ENCODE assay signal across 1 cellular context in the genomic region with DNA sequence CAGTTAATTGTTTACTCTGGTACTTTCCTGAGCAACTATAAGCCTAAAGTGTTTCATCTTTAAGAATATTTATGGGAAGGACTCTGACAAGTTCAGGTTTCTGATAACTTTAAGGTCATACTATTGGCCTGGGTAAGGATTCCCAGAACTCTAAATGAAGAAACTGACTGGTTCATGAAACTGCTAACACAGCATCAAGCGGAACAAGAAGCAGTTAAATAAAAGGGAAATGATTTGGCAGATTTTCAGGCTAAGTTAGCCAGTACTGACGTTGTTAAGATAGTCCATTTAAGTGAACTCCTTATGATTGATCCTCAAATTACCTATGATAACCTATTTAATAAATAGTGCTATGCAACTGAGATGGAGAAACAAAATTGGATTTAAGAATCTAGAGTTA.
TF ChIP-seq lines count a peak whose summit lies in the region.

No MANE protein-coding gene starts in this region.

TF ChIP-seq in K562, 482 proteins besides CTCF, POLR2A, EP300 and RAD21 (continued from another document and continues in another):
- TF ChIP-seq, protein P1, sequence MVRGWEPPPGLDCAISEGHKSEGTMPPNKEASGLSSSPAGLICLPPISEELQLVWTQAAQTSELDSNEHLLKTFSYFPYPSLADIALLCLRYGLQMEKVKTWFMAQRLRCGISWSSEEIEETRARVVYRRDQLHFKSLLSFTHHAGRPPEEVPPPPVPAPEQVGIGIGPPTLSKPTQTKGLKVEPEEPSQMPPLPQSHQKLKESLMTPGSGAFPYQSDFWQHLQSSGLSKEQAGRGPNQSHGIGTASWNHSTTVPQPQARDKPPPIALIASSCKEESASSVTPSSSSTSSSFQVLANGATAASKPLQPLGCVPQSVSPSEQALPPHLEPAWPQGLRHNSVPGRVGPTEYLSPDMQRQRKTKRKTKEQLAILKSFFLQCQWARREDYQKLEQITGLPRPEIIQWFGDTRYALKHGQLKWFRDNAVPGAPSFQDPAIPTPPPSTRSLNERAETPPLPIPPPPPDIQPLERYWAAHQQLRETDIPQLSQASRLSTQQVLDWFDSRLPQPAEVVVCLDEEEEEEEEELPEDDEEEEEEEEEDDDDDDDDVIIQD (CRISPR knock-in tag; IDR thresholded peaks at IDR 0.05): no peak
- TF ChIP-seq, protein P2, sequence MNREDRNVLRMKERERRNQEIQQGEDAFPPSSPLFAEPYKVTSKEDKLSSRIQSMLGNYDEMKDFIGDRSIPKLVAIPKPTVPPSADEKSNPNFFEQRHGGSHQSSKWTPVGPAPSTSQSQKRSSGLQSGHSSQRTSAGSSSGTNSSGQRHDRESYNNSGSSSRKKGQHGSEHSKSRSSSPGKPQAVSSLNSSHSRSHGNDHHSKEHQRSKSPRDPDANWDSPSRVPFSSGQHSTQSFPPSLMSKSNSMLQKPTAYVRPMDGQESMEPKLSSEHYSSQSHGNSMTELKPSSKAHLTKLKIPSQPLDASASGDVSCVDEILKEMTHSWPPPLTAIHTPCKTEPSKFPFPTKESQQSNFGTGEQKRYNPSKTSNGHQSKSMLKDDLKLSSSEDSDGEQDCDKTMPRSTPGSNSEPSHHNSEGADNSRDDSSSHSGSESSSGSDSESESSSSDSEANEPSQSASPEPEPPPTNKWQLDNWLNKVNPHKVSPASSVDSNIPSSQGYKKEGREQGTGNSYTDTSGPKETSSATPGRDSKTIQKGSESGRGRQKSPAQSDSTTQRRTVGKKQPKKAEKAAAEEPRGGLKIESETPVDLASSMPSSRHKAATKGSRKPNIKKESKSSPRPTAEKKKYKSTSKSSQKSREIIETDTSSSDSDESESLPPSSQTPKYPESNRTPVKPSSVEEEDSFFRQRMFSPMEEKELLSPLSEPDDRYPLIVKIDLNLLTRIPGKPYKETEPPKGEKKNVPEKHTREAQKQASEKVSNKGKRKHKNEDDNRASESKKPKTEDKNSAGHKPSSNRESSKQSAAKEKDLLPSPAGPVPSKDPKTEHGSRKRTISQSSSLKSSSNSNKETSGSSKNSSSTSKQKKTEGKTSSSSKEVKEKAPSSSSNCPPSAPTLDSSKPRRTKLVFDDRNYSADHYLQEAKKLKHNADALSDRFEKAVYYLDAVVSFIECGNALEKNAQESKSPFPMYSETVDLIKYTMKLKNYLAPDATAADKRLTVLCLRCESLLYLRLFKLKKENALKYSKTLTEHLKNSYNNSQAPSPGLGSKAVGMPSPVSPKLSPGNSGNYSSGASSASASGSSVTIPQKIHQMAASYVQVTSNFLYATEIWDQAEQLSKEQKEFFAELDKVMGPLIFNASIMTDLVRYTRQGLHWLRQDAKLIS (CRISPR knock-in tag; IDR thresholded peaks at IDR 0.05): no peak
- TF ChIP-seq KLF6 (CRISPR knock-in tag; IDR thresholded peaks at IDR 0.05; ENCODE audit: borderline replicate concordance): no peak
- TF ChIP-seq, protein P3, sequence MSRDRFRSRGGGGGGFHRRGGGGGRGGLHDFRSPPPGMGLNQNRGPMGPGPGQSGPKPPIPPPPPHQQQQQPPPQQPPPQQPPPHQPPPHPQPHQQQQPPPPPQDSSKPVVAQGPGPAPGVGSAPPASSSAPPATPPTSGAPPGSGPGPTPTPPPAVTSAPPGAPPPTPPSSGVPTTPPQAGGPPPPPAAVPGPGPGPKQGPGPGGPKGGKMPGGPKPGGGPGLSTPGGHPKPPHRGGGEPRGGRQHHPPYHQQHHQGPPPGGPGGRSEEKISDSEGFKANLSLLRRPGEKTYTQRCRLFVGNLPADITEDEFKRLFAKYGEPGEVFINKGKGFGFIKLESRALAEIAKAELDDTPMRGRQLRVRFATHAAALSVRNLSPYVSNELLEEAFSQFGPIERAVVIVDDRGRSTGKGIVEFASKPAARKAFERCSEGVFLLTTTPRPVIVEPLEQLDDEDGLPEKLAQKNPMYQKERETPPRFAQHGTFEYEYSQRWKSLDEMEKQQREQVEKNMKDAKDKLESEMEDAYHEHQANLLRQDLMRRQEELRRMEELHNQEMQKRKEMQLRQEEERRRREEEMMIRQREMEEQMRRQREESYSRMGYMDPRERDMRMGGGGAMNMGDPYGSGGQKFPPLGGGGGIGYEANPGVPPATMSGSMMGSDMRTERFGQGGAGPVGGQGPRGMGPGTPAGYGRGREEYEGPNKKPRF (IDR thresholded peaks at IDR 0.05; ENCODE audit: low read depth, low read length): no peak
- TF ChIP-seq, protein P4, sequence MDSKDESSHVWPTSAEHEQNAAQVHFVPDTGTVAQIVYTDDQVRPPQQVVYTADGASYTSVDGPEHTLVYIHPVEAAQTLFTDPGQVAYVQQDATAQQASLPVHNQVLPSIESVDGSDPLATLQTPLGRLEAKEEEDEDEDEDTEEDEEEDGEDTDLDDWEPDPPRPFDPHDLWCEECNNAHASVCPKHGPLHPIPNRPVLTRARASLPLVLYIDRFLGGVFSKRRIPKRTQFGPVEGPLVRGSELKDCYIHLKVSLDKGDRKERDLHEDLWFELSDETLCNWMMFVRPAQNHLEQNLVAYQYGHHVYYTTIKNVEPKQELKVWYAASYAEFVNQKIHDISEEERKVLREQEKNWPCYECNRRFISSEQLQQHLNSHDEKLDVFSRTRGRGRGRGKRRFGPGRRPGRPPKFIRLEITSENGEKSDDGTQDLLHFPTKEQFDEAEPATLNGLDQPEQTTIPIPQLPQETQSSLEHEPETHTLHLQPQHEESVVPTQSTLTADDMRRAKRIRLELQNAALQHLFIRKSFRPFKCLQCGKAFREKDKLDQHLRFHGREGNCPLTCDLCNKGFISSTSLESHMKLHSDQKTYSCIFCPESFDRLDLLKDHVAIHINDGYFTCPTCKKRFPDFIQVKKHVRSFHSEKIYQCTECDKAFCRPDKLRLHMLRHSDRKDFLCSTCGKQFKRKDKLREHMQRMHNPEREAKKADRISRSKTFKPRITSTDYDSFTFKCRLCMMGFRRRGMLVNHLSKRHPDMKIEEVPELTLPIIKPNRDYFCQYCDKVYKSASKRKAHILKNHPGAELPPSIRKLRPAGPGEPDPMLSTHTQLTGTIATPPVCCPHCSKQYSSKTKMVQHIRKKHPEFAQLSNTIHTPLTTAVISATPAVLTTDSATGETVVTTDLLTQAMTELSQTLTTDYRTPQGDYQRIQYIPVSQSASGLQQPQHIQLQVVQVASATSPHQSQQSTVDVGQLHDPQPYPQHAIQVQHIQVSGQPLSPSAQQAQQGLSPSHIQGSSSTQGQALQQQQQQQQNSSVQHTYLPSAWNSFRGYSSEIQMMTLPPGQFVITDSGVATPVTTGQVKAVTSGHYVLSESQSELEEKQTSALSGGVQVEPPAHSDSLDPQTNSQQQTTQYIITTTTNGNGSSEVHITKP (IDR thresholded peaks at IDR 0.05; ENCODE audit: partially characterized antibody): no peak
- peak; percentile 81; the same call in 1 of the 2 replicates for TF ChIP-seq C11orf30 (IDR thresholded peaks at IDR 0.05; ENCODE audit: low read depth)
- TF ChIP-seq, protein P5, sequence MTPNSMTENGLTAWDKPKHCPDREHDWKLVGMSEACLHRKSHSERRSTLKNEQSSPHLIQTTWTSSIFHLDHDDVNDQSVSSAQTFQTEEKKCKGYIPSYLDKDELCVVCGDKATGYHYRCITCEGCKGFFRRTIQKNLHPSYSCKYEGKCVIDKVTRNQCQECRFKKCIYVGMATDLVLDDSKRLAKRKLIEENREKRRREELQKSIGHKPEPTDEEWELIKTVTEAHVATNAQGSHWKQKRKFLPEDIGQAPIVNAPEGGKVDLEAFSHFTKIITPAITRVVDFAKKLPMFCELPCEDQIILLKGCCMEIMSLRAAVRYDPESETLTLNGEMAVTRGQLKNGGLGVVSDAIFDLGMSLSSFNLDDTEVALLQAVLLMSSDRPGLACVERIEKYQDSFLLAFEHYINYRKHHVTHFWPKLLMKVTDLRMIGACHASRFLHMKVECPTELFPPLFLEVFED (CRISPR knock-in tag; conservative IDR thresholded peaks at IDR 0.05): no peak
- TF ChIP-seq, protein P6, sequence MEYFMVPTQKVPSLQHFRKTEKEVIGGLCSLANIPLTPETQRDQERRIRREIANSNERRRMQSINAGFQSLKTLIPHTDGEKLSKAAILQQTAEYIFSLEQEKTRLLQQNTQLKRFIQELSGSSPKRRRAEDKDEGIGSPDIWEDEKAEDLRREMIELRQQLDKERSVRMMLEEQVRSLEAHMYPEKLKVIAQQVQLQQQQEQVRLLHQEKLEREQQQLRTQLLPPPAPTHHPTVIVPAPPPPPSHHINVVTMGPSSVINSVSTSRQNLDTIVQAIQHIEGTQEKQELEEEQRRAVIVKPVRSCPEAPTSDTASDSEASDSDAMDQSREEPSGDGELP (CRISPR knock-in tag; IDR thresholded peaks at IDR 0.05; ENCODE audit: borderline replicate concordance): no peak
- no peak for TF ChIP-seq NRF1 (conservative IDR thresholded peaks at IDR 0.05 in 1 of 2, IDR thresholded peaks at IDR 0.05 in 1 of 2)
- TF ChIP-seq, protein P7, sequence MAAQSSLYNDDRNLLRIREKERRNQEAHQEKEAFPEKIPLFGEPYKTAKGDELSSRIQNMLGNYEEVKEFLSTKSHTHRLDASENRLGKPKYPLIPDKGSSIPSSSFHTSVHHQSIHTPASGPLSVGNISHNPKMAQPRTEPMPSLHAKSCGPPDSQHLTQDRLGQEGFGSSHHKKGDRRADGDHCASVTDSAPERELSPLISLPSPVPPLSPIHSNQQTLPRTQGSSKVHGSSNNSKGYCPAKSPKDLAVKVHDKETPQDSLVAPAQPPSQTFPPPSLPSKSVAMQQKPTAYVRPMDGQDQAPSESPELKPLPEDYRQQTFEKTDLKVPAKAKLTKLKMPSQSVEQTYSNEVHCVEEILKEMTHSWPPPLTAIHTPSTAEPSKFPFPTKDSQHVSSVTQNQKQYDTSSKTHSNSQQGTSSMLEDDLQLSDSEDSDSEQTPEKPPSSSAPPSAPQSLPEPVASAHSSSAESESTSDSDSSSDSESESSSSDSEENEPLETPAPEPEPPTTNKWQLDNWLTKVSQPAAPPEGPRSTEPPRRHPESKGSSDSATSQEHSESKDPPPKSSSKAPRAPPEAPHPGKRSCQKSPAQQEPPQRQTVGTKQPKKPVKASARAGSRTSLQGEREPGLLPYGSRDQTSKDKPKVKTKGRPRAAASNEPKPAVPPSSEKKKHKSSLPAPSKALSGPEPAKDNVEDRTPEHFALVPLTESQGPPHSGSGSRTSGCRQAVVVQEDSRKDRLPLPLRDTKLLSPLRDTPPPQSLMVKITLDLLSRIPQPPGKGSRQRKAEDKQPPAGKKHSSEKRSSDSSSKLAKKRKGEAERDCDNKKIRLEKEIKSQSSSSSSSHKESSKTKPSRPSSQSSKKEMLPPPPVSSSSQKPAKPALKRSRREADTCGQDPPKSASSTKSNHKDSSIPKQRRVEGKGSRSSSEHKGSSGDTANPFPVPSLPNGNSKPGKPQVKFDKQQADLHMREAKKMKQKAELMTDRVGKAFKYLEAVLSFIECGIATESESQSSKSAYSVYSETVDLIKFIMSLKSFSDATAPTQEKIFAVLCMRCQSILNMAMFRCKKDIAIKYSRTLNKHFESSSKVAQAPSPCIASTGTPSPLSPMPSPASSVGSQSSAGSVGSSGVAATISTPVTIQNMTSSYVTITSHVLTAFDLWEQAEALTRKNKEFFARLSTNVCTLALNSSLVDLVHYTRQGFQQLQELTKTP (IDR thresholded peaks at IDR 0.05; ENCODE audit: low read depth in 1 of 2, partially characterized antibody in 2 of 2): no peak
- no peak for TF ChIP-seq CTBP1 (IDR thresholded peaks at IDR 0.05; ENCODE audit: borderline replicate concordance)
- TF ChIP-seq CHD1 (IDR thresholded peaks at IDR 0.05; ENCODE audit: low read length): no peak
- TF ChIP-seq, protein P8, sequence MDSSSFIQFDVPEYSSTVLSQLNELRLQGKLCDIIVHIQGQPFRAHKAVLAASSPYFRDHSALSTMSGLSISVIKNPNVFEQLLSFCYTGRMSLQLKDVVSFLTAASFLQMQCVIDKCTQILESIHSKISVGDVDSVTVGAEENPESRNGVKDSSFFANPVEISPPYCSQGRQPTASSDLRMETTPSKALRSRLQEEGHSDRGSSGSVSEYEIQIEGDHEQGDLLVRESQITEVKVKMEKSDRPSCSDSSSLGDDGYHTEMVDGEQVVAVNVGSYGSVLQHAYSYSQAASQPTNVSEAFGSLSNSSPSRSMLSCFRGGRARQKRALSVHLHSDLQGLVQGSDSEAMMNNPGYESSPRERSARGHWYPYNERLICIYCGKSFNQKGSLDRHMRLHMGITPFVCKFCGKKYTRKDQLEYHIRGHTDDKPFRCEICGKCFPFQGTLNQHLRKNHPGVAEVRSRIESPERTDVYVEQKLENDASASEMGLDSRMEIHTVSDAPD (CRISPR knock-in tag; IDR thresholded peaks at IDR 0.05): no peak
- TF ChIP-seq WHSC1 (IDR thresholded peaks at IDR 0.05; ENCODE audit: low read length): no peak
- TF ChIP-seq LCOR (CRISPR knock-in tag; IDR thresholded peaks at IDR 0.05): no peak
- TF ChIP-seq ZNF175 (CRISPR knock-in tag; IDR thresholded peaks at IDR 0.05; ENCODE audit: low read depth): no peak
- no peak for TF ChIP-seq POLR2H (tag; IDR thresholded peaks at IDR 0.05; ENCODE audit: low read depth)
- no peak for TF ChIP-seq ZNF76 (CRISPR knock-in tag; IDR thresholded peaks at IDR 0.05; ENCODE audit: borderline replicate concordance)
- TF ChIP-seq ZNF41 (CRISPR knock-in tag; conservative IDR thresholded peaks at IDR 0.05): no peak
- TF ChIP-seq, protein P9, sequence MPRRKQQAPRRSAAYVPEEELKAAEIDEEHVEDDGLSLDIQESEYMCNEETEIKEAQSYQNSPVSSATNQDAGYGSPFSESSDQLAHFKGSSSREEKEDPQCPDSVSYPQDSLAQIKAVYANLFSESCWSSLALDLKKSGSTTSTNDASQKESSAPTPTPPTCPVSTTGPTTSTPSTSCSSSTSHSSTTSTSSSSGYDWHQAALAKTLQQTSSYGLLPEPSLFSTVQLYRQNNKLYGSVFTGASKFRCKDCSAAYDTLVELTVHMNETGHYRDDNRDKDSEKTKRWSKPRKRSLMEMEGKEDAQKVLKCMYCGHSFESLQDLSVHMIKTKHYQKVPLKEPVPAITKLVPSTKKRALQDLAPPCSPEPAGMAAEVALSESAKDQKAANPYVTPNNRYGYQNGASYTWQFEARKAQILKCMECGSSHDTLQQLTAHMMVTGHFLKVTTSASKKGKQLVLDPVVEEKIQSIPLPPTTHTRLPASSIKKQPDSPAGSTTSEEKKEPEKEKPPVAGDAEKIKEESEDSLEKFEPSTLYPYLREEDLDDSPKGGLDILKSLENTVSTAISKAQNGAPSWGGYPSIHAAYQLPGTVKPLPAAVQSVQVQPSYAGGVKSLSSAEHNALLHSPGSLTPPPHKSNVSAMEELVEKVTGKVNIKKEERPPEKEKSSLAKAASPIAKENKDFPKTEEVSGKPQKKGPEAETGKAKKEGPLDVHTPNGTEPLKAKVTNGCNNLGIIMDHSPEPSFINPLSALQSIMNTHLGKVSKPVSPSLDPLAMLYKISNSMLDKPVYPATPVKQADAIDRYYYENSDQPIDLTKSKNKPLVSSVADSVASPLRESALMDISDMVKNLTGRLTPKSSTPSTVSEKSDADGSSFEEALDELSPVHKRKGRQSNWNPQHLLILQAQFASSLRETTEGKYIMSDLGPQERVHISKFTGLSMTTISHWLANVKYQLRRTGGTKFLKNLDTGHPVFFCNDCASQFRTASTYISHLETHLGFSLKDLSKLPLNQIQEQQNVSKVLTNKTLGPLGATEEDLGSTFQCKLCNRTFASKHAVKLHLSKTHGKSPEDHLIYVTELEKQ (CRISPR knock-in tag; IDR thresholded peaks at IDR 0.05): no peak
- TF ChIP-seq NUFIP1 (IDR thresholded peaks at IDR 0.05; ENCODE audit: partially characterized antibody): no peak
- TF ChIP-seq, protein P10, sequence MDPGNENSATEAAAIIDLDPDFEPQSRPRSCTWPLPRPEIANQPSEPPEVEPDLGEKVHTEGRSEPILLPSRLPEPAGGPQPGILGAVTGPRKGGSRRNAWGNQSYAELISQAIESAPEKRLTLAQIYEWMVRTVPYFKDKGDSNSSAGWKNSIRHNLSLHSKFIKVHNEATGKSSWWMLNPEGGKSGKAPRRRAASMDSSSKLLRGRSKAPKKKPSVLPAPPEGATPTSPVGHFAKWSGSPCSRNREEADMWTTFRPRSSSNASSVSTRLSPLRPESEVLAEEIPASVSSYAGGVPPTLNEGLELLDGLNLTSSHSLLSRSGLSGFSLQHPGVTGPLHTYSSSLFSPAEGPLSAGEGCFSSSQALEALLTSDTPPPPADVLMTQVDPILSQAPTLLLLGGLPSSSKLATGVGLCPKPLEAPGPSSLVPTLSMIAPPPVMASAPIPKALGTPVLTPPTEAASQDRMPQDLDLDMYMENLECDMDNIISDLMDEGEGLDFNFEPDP (CRISPR knock-in tag; IDR thresholded peaks at IDR 0.05): no peak
- no peak for TF ChIP-seq ZNF57 (CRISPR knock-in tag; IDR thresholded peaks at IDR 0.05)
- peak; percentile 18 for TF ChIP-seq MEIS2 (IDR thresholded peaks at IDR 0.05; ENCODE audit: partially characterized antibody)
- TF ChIP-seq NFE2 (IDR thresholded peaks at IDR 0.05; ENCODE audit: low read depth): peak; percentile 89
